Comparison of ENCODE assay signal across 20 cellular contexts in genomic region chr1:166273618-166274017, GRCh38.
"Had no signal": no experiment of that assay in that cellular context is flagged by ENCODE, and none has a peak within 500 bp of the region (broad histone marks: within the 10 kb centered on the region; RNA-seq: fewer than 3 reads in every experiment).

No MANE protein-coding gene starts in this region.

- H3K27me3 ChIP-seq: dorsolateral prefrontal cortex, hepatocyte, neutrophil, testis, transverse colon had no signal

- H3K4me3 ChIP-seq: dorsolateral prefrontal cortex, hepatocyte, mucosa of descending colon, psoas muscle, sigmoid colon, skin epidermis, testis, transverse colon had no signal

- DNase-seq: cortex of kidney; effector CD8-positive, alpha-beta T cell; foreskin melanocyte; head of caudate nucleus; left colon; mammary epithelial cell; mucosa of descending colon; naive thymus-derived CD8-positive, alpha-beta T cell; psoas muscle; sigmoid colon; stimulated activated CD4-positive, alpha-beta T cell treated with anti-CD3 and anti-CD28 coated beads, Interleukin-2, amount 100 ng/mL, for 24 hours; stimulated activated CD4-positive, alpha-beta T cell treated with anti-CD3 and anti-CD28 coated beads, Interleukin-4, amount 100 ng/mL, for 4 hours; stimulated activated naive B cell treated with anti-CD40 and anti-IgM and Interleukin-4, amounts not matched to agents 10 μg/mL and 1 μg/mL and 100 μg/mL, for 72 hours; stimulated activated naive CD8-positive, alpha-beta T cell treated with anti-CD3 and anti-CD28 coated beads, Interleukin-15, amount 100 ng/mL, for 72 hours; testis; transverse colon had no signal

- ATAC-seq: left colon; mucosa of descending colon; naive thymus-derived CD8-positive, alpha-beta T cell; stimulated activated naive CD8-positive, alpha-beta T cell treated with anti-CD3 and anti-CD28 coated beads, Interleukin-15, amount 100 ng/mL, for 72 hours had no signal

- H3K27ac ChIP-seq: dorsolateral prefrontal cortex, hepatocyte, neutrophil, psoas muscle, sigmoid colon, skin epidermis, testis, transverse colon had no signal

- H3K4me1 ChIP-seq: sigmoid colon, testis, transverse colon had no signal

- H3K36me3 ChIP-seq: neutrophil, sigmoid colon, transverse colon had no signal

- H3K79me2 ChIP-seq: hepatocyte had no signal

- H3K4me2 ChIP-seq: hepatocyte had no signal

- H2AFZ ChIP-seq: hepatocyte had no signal

- H3K9me3 ChIP-seq: mucosa of descending colon, neutrophil, psoas muscle, sigmoid colon, testis, transverse colon had no signal
